In genomic region chr5:151617841-151618710, GRCh38 we compare ENCODE assay signal across 2 cellular contexts.
A peak's percentile ranks its signal among the peaks of the same experiment; 100 is the strongest.
TF ChIP-seq lines count a peak whose summit lies in the region.

No MANE protein-coding gene starts in this region.

TF ChIP-seq in HCT116, 20 proteins besides CTCF, POLR2A, EP300 and RAD21:
- no peak for TF ChIP-seq POLR2AphosphoS5 (IDR thresholded peaks at IDR 0.05; ENCODE audit: low read depth, low read length)
- no peak for TF ChIP-seq ZNF274 (IDR thresholded peaks at IDR 0.05; ENCODE audit: low read depth, low read length)
- peak; percentile 21; the same call in 1 of the 2 replicates for TF ChIP-seq FOSL1 (IDR thresholded peaks at IDR 0.05; ENCODE audit: low read depth)

TF ChIP-seq in K562, 482 proteins besides CTCF, POLR2A, EP300 and RAD21:
- TF ChIP-seq RBM25 (IDR thresholded peaks at IDR 0.05; ENCODE audit: low read depth, low read length, severe bottlenecking) (peak; percentile 54), PBX2 (CRISPR knock-in tag; IDR thresholded peaks at IDR 0.05; ENCODE audit: low read depth) (no peak), PBX2 (tag; conservative IDR thresholded peaks at IDR 0.05; ENCODE audit: low read depth) (no peak)
